In the genomic region with DNA sequence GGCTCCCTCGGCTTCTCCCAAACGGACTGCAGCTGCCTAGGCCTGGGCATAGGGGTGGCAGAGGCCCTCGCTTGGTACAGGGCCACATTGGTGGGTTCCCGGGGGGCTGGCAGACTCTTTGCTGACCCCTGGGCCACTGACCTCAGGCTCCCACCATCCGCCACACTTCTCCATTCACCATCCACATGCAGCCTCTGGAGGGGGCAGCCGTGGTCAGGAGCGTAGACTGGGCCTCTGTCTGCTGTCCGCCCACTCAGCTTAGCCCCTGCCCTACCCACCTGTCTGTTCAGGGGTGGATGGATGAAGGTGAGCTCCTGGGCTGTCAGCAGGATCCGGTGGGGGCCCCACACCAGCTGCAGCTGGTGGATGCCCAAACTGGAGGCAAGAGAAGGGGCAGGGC, we compare ENCODE assay signal across 24 cellular contexts.
"Had no signal": no experiment of that assay in that cellular context is flagged by ENCODE, and none has a peak within 500 bp of the region (broad histone marks: within the 10 kb centered on the region; RNA-seq: fewer than 3 reads in every experiment).

No MANE protein-coding gene starts in this region.

- H3K4me3 ChIP-seq: coronary artery, dorsolateral prefrontal cortex, esophagus squamous epithelium, lung, mucosa of descending colon, prostate gland, right atrium auricular region, stomach, tibial artery had no signal

- H3K36me3 ChIP-seq: esophagus squamous epithelium, prostate gland, right atrium auricular region, stomach, tibial artery had no signal

- H3K27ac ChIP-seq: coronary artery, dorsolateral prefrontal cortex, esophagus squamous epithelium, parathyroid adenoma, prostate gland, right atrium auricular region, stomach, tibial artery had no signal

- DNase-seq: dorsolateral prefrontal cortex; effector memory CD4-positive, alpha-beta T cell; esophagus squamous epithelium; foreskin melanocyte; hypothalamus; immature natural killer cell; islet precursor cell; kidney glomerular epithelial cell; left colon; left ventricle myocardium superior; mucosa of descending colon; naive B cell; stimulated activated CD4-positive, alpha-beta T cell treated with anti-CD3 and anti-CD28 coated beads, Interleukin-2, amount 100 ng/mL, for 24 hours; stimulated activated CD4-positive, alpha-beta T cell treated with anti-CD3 and anti-CD28 coated beads, Interleukin-4, amount 100 ng/mL, for 24 hours; stimulated activated naive CD4-positive, alpha-beta T cell treated with Interleukin-2 at 50 U/mL for 16 hours; stomach; tibial artery had no signal

- H3K9me3 ChIP-seq: esophagus squamous epithelium, mucosa of descending colon, prostate gland, right atrium auricular region, stomach, tibial artery had no signal

- H3K27me3 ChIP-seq: dorsolateral prefrontal cortex, esophagus squamous epithelium, right atrium auricular region, stomach, tibial artery had no signal

- H3K9ac ChIP-seq: parathyroid adenoma had no signal

- H3K4me1 ChIP-seq: esophagus squamous epithelium, parathyroid adenoma, prostate gland, right atrium auricular region, stomach, tibial artery had no signal

- H2AFZ ChIP-seq: parathyroid adenoma had no signal

- ATAC-seq: left colon; left ventricle myocardium superior; mucosa of descending colon; sciatic nerve; stimulated activated effector memory CD8-positive, alpha-beta T cell treated with anti-CD3 and anti-CD28 coated beads, Interleukin-12 subunit alpha, Interleukin-12 subunit beta, amount 100 ng/mL, for 72 hours had no signal
